ENCODE assay signal across 11 cellular contexts in the genomic region with DNA sequence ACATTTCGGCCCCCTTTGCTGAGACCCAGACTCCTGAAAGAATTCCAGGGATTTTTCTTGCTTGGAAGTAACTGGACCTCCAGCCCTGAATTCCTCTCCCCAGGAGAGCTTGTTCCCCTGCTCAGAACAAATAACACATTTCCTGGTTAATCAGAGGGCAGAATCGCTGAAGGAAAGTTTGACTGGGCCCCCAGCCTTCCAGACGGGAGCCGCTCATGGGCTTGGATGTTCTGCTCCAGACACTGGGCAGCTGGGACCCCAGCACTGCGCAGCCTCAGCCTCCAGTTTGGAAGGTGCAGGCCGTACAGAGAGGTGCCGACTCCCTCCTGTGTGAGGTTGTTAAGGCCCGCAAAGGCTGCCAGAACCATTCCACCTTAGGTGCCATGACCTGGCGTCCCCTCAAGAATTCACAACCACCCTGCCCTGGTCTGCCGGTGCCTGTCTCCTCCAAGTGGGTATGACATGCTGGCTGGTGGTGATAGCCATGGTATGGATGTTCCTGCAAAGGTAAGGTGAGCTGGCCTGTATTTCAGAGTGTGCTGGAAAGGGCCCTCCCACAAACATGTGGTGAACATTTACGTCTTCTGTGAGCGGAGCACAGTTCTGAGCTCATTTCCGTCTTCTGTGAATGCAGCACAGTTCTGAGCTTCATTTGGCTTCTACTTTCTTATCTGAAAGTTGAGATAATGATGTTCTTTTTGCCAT. TPM values are rescaled to one million over a fixed set of nuclear protein-coding genes. Genes with fewer than 3 reads are reported as not detected.
DNase-seq lines count a peak whose midpoint lies in the region; ATAC-seq and TF ChIP-seq lines count a peak whose summit lies in the region.
"Had no signal": no experiment of that assay in that cellular context is flagged by ENCODE, and none has a peak within 500 bp of the region (broad histone marks: within the 10 kb centered on the region; RNA-seq: fewer than 3 reads in every experiment).

No MANE protein-coding gene starts in this region.

- H3K4me3 Mint-ChIP-seq in activated naive CD8-positive, alpha-beta T cell treated with anti-CD3 and anti-CD28 coated beads for 36 hours = no peak overlapping the region
- H3K4me3 Mint-ChIP-seq in immature natural killer cell = peak overlapping the region; percentile 78 to 83 (median 81)

- H3K9me3 ChIP-seq in heart right ventricle = no peaks in the 10 kb centered on the region
- H3K9me3 ChIP-seq in tibial artery = no peaks in the 10 kb centered on the region
- H3K9me3 ChIP-seq in ovary = no peaks in the 10 kb centered on the region

- H3K9me3 Mint-ChIP-seq in activated naive CD8-positive, alpha-beta T cell treated with anti-CD3 and anti-CD28 coated beads for 36 hours = no peaks in the 10 kb centered on the region
- no peaks in the 10 kb centered on the region for H3K9me3 Mint-ChIP-seq in immature natural killer cell

- no peaks in the 10 kb centered on the region for H3K36me3 ChIP-seq in heart right ventricle
- H3K36me3 ChIP-seq in tibial artery = no peaks in the 10 kb centered on the region
- H3K36me3 ChIP-seq in ovary = no peaks in the 10 kb centered on the region

- ATAC-seq in heart right ventricle (no peak), GM18867 (IDR thresholded peaks at IDR 0.05; ENCODE audit: unreplicated experiment) (no peak)

- peaks cover 54% of the 10 kb centered on the region for H3K4me1 Mint-ChIP-seq in activated naive CD8-positive, alpha-beta T cell treated with anti-CD3 and anti-CD28 coated beads for 36 hours
- peaks cover 88 to 89% of the 10 kb centered on the region in 2 donors for H3K4me1 Mint-ChIP-seq in immature natural killer cell

- peak overlapping the region in 7 of 10 donors; percentile 38 to 84 (median 56) for H3K27ac ChIP-seq in heart right ventricle
- H3K27ac ChIP-seq in tibial artery = peak overlapping the region; percentile 67 to 72
- H3K27ac ChIP-seq in ovary = no peak overlapping the region

- H3K27ac Mint-ChIP-seq in activated naive CD8-positive, alpha-beta T cell treated with anti-CD3 and anti-CD28 coated beads for 36 hours = peak overlapping the region; percentile 78
- H3K27ac Mint-ChIP-seq in immature natural killer cell = peak overlapping the region; percentile 94 to 99 (median 97)

- H3K4me1 ChIP-seq in heart right ventricle (peaks cover 8 to 95% (median 42%) of the 10 kb centered on the region in 9 donors), tibial artery (peaks cover 5 to 85% (median 59%) of the 10 kb centered on the region in 4 donors), ovary (ENCODE audit: insufficient read depth) (peaks cover 16% of the 10 kb centered on the region)

- intact Hi-C loops in heart right ventricle (cut with DNase I) = loop anchor here in 6 of 10 donors (5.0 to 10.0 kb wide), 6 partner anchors 45 to 252 kb away; a partner anchor contains a TSS
- intact Hi-C loops in cardiac septum (cut with DNase I) = loop anchor here (10.0 kb wide), 1 partner anchor 252 kb away; no protein-coding TSS in a partner anchor
- intact Hi-C loops in tibial artery (cut with DNase I; ENCODE audit: low total_unique reads) = no loop called here
- intact Hi-C loops in ovary (cut with DNase I) = loop anchor here in 2 of 4 donors (10.0 kb wide), 2 partner anchors 88 to 188 kb away; no protein-coding TSS in a partner anchor

- H3K4me3 ChIP-seq in heart right ventricle (no peak overlapping the region), tibial artery (no peak overlapping the region), ovary (no peak overlapping the region)

- 81 to 89% methylated on average over 13 of the region's 13 CpGs for WGBS in heart right ventricle, 2 donors
- 74 to 86% (median 82%) methylated on average over 13 of the region's 13 CpGs for WGBS in ovary, 3 donors

- H3K27me3 ChIP-seq in heart right ventricle (peaks cover 0 to 28% (median 7%) of the 10 kb centered on the region in 7 donors), tibial artery (no peaks in the 10 kb centered on the region), ovary (no peaks in the 10 kb centered on the region)

- TF ChIP-seq CTCF in heart right ventricle (IDR thresholded peaks at IDR 0.05) (no peak), tibial artery (IDR thresholded peaks at IDR 0.05) (no peak), ovary (IDR thresholded peaks at IDR 0.05) (no peak)

- no peaks in the 10 kb centered on the region for H3K36me3 Mint-ChIP-seq in activated naive CD8-positive, alpha-beta T cell treated with anti-CD3 and anti-CD28 coated beads for 36 hours
- H3K36me3 Mint-ChIP-seq in immature natural killer cell = peaks cover 0 to 3% (median 3%) of the 10 kb centered on the region in 3 donors

- H3K27me3 Mint-ChIP-seq in activated naive CD8-positive, alpha-beta T cell treated with anti-CD3 and anti-CD28 coated beads for 36 hours = peaks cover 5% of the 10 kb centered on the region
- peaks cover 18 to 28% (median 24%) of the 10 kb centered on the region in 3 donors for H3K27me3 Mint-ChIP-seq in immature natural killer cell (ENCODE audit: low read depth in 3 of 3)

- no peak for DNase-seq in heart right ventricle
- no peak for DNase-seq in cardiac septum (ENCODE audit: low spot score)
- no peak for DNase-seq in activated naive CD8-positive, alpha-beta T cell treated with anti-CD3 and anti-CD28 coated beads for 36 hours
- DNase-seq in immature natural killer cell = peak; percentile 63 to 72 (median 65)
- no peak for DNase-seq in tibial artery
- DNase-seq in activated gamma-delta T cell treated with Interleukin-2 at 50 U/mL for 16 hours = no peak
- DNase-seq in ovary = no peak
- DNase-seq: activated CD8-positive, alpha-beta memory T cell treated with anti-CD3 and anti-CD28 coated beads, Interleukin-2, amount 50 U/mL, for 48 hours; NCI-H524; nucleus accumbens had no signal

- TF ChIP-seq EP300 in ovary (IDR thresholded peaks at IDR 0.05) = no peak

- TF ChIP-seq POLR2A in ovary (IDR thresholded peaks at IDR 0.05) = no peak

RNA-seq across cellular contexts. Expression of a gene that starts 5.1 kb away (rescaled TPM):
- 10 to 100 TPM in 9 of 10 donors, 1 to 10 TPM in 1; 7.1 to 50.3 (median 18.5) TPM for total RNA-seq in heart right ventricle
- 1 to 10 TPM; 3.5 TPM for polyA plus RNA-seq in heart right ventricle
- total RNA-seq in cardiac septum = 93.7 TPM
- under 1 TPM; 0.06 to 0.10 TPM for total RNA-seq in activated naive CD8-positive, alpha-beta T cell treated with anti-CD3 and anti-CD28 coated beads for 36 hours
- under 1 TPM; 0.29 to 0.66 (median 0.30) TPM for polyA plus RNA-seq in immature natural killer cell
- total RNA-seq in ovary = 10 to 100 TPM; 31.4 to 85.0 (median 61.7) TPM
- polyA plus RNA-seq in ovary = 10 to 100 TPM; 32.2 to 37.8 TPM

Comparison
In these comparisons a context has a peak if more than half of its experiments do, and no peak if none do; other contexts are left out.
1. DNase-seq: peak in immature natural killer cell (3 of 3); none in heart right ventricle (0 of 2), cardiac septum (single experiment), activated naive CD8-positive, alpha-beta T cell treated with anti-CD3 and anti-CD28 coated beads for 36 hours (single experiment), tibial artery (0 of 2), activated gamma-delta T cell treated with Interleukin-2 at 50 U/mL for 16 hours (single experiment) and ovary (0 of 5).
2. H3K27ac ChIP-seq: peak in heart right ventricle (7 of 10) and tibial artery (2 of 2); none in ovary (0 of 2).
3. RNA of a gene that starts 5.1 kb away (total RNA-seq): 93.7 TPM in cardiac septum (single experiment), 31.4 to 85.0 TPM in ovary and 7.1 to 50.3 TPM in heart right ventricle; 0.06 to 0.10 TPM in activated naive CD8-positive, alpha-beta T cell treated with anti-CD3 and anti-CD28 coated beads for 36 hours; every median in the first group is over 4 times any median in the second.